ENCODE assay signal across 1 cellular context in genomic region chr5:6378128-6379023, GRCh38.
A peak's percentile ranks its signal among the peaks of the same experiment; 100 is the strongest.
TF ChIP-seq lines count a peak whose summit lies in the region.

TSS of gene MED10 (minus strand) at chr5:6378547. CDS start at chr5:6378483, 64 bp downstream.

TF ChIP-seq in HepG2, 621 proteins besides CTCF, POLR2A, EP300 and RAD21 (continued from another document and continues in another):
- TF ChIP-seq, protein P1, sequence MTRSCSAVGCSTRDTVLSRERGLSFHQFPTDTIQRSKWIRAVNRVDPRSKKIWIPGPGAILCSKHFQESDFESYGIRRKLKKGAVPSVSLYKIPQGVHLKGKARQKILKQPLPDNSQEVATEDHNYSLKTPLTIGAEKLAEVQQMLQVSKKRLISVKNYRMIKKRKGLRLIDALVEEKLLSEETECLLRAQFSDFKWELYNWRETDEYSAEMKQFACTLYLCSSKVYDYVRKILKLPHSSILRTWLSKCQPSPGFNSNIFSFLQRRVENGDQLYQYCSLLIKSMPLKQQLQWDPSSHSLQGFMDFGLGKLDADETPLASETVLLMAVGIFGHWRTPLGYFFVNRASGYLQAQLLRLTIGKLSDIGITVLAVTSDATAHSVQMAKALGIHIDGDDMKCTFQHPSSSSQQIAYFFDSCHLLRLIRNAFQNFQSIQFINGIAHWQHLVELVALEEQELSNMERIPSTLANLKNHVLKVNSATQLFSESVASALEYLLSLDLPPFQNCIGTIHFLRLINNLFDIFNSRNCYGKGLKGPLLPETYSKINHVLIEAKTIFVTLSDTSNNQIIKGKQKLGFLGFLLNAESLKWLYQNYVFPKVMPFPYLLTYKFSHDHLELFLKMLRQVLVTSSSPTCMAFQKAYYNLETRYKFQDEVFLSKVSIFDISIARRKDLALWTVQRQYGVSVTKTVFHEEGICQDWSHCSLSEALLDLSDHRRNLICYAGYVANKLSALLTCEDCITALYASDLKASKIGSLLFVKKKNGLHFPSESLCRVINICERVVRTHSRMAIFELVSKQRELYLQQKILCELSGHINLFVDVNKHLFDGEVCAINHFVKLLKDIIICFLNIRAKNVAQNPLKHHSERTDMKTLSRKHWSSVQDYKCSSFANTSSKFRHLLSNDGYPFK (CRISPR knock-in tag; IDR thresholded peaks at IDR 0.05; ENCODE audit: borderline replicate concordance): peak; percentile 66; the same call in 1 of the 2 replicates
- no peak for TF ChIP-seq POLR2AphosphoS2 (IDR thresholded peaks at IDR 0.05; ENCODE audit: low read depth, low read length)
- TF ChIP-seq ZFX (CRISPR knock-in tag; IDR thresholded peaks at IDR 0.05; ENCODE audit: low read depth): peak; percentile 85
- 0 out of 2 replicates have a peak, but pooled peaks have one; percentile 47 for TF ChIP-seq SAFB2 (CRISPR knock-in tag; IDR thresholded peaks at IDR 0.05; ENCODE audit: borderline replicate concordance, low read depth)
- TF ChIP-seq, protein P2, sequence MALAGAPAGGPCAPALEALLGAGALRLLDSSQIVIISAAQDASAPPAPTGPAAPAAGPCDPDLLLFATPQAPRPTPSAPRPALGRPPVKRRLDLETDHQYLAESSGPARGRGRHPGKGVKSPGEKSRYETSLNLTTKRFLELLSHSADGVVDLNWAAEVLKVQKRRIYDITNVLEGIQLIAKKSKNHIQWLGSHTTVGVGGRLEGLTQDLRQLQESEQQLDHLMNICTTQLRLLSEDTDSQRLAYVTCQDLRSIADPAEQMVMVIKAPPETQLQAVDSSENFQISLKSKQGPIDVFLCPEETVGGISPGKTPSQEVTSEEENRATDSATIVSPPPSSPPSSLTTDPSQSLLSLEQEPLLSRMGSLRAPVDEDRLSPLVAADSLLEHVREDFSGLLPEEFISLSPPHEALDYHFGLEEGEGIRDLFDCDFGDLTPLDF (CRISPR knock-in tag; IDR thresholded peaks at IDR 0.05): peak; percentile 62
- TF ChIP-seq, protein P3, sequence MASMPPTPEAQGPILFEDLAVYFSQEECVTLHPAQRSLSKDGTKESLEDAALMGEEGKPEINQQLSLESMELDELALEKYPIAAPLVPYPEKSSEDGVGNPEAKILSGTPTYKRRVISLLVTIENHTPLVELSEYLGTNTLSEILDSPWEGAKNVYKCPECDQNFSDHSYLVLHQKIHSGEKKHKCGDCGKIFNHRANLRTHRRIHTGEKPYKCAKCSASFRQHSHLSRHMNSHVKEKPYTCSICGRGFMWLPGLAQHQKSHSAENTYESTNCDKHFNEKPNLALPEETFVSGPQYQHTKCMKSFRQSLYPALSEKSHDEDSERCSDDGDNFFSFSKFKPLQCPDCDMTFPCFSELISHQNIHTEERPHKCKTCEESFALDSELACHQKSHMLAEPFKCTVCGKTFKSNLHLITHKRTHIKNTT (CRISPR knock-in tag; IDR thresholded peaks at IDR 0.05): no peak
- peak; percentile 41 for TF ChIP-seq ERF (CRISPR knock-in tag; IDR thresholded peaks at IDR 0.05)
- peak; percentile 98 for TF ChIP-seq ZNF20 (CRISPR knock-in tag; IDR thresholded peaks at IDR 0.05)
- TF ChIP-seq ZNF775 (CRISPR knock-in tag; IDR thresholded peaks at IDR 0.05; ENCODE audit: borderline replicate concordance): no peak
- TF ChIP-seq, protein P4, sequence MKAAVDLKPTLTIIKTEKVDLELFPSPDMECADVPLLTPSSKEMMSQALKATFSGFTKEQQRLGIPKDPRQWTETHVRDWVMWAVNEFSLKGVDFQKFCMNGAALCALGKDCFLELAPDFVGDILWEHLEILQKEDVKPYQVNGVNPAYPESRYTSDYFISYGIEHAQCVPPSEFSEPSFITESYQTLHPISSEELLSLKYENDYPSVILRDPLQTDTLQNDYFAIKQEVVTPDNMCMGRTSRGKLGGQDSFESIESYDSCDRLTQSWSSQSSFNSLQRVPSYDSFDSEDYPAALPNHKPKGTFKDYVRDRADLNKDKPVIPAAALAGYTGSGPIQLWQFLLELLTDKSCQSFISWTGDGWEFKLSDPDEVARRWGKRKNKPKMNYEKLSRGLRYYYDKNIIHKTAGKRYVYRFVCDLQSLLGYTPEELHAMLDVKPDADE (CRISPR knock-in tag; IDR thresholded peaks at IDR 0.05): no peak
- no peak for TF ChIP-seq JDP2 (CRISPR knock-in tag; IDR thresholded peaks at IDR 0.05; ENCODE audit: borderline replicate concordance)
- TF ChIP-seq KLF16 (CRISPR knock-in tag; IDR thresholded peaks at IDR 0.05): peak in 1 of 2 experiments; percentile 58; a peak in 1 of 4 replicates
- TF ChIP-seq, protein P5, sequence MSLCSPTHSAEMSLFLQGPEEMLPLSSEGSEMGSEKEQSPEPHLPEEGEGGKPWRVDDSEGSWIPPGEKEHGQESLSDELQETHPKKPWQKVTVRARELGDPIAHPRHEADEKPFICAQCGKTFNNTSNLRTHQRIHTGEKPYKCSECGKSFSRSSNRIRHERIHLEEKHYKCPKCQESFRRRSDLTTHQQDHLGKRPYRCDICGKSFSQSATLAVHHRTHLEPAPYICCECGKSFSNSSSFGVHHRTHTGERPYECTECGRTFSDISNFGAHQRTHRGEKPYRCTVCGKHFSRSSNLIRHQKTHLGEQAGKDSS (CRISPR knock-in tag; IDR thresholded peaks at IDR 0.05; ENCODE audit: borderline replicate concordance, low read depth): peak; percentile 30; the same call in 1 of the 2 replicates
- 0 out of 2 replicates have a peak, but pooled peaks have one; percentile 13 for TF ChIP-seq HDAC2 (CRISPR knock-in tag; IDR thresholded peaks at IDR 0.05)
- no peak for TF ChIP-seq ZNF577 (CRISPR knock-in tag; IDR thresholded peaks at IDR 0.05; ENCODE audit: borderline replicate concordance, low read depth)
- peak; percentile 45 for TF ChIP-seq HCFC1 (IDR thresholded peaks at IDR 0.05; ENCODE audit: low read depth, low read length)
- TF ChIP-seq ZBTB21 (CRISPR knock-in tag; IDR thresholded peaks at IDR 0.05): 0 out of 2 replicates have a peak, but pooled peaks have one; percentile 13
- TF ChIP-seq FOXO4 (CRISPR knock-in tag; conservative IDR thresholded peaks at IDR 0.05): no peak
- TF ChIP-seq DMAP1 (CRISPR knock-in tag; IDR thresholded peaks at IDR 0.05): peak; percentile 77
- 0 out of 2 replicates have a peak, but pooled peaks have one; percentile 48 for TF ChIP-seq AHDC1 (CRISPR knock-in tag; IDR thresholded peaks at IDR 0.05; ENCODE audit: borderline replicate concordance)
- peak; percentile 52; the same call in 1 of the 2 replicates for TF ChIP-seq ARHGAP35 (CRISPR knock-in tag; IDR thresholded peaks at IDR 0.05; ENCODE audit: borderline replicate concordance)
- peak; percentile 66; the same call in 1 of the 2 replicates for TF ChIP-seq ZNF563 (CRISPR knock-in tag; IDR thresholded peaks at IDR 0.05)
- peak; percentile 63 for TF ChIP-seq AGO2 (optimal IDR thresholded peaks at IDR 0.05; ENCODE audit: low read depth, low read length)
- TF ChIP-seq MXI1 (IDR thresholded peaks at IDR 0.05; ENCODE audit: borderline replicate concordance, low read depth, low read length): peak; percentile 95; the same call in 2 of the 3 replicates
- TF ChIP-seq ZBTB7A (CRISPR knock-in tag; IDR thresholded peaks at IDR 0.05): 0 out of 2 replicates have a peak, but pooled peaks have one; percentile 38
- no peak for TF ChIP-seq MIXL1 (CRISPR knock-in tag; IDR thresholded peaks at IDR 0.05)
- peak; percentile 63; the same call in 1 of the 2 replicates for TF ChIP-seq SALL2 (CRISPR knock-in tag; IDR thresholded peaks at IDR 0.05)
- no peak for TF ChIP-seq ZNF121 (CRISPR knock-in tag; IDR thresholded peaks at IDR 0.05)
- no peak for TF ChIP-seq TCF7 (IDR thresholded peaks at IDR 0.05; ENCODE audit: low read depth)
- peak; percentile 57 for TF ChIP-seq ZBTB25 (CRISPR knock-in tag; IDR thresholded peaks at IDR 0.05)
- TF ChIP-seq, protein P6, sequence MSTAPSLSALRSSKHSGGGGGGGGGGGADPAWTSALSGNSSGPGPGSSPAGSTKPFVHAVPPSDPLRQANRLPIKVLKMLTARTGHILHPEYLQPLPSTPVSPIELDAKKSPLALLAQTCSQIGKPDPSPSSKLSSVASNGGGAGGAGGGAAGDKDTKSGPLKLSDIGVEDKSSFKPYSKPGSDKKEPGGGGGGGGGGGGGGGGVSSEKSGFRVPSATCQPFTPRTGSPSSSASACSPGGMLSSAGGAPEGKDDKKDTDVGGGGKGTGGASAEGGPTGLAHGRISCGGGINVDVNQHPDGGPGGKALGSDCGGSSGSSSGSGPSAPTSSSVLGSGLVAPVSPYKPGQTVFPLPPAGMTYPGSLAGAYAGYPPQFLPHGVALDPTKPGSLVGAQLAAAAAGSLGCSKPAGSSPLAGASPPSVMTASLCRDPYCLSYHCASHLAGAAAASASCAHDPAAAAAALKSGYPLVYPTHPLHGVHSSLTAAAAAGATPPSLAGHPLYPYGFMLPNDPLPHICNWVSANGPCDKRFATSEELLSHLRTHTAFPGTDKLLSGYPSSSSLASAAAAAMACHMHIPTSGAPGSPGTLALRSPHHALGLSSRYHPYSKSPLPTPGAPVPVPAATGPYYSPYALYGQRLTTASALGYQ (CRISPR knock-in tag; IDR thresholded peaks at IDR 0.05): no peak
- TF ChIP-seq CREB1 (IDR thresholded peaks at IDR 0.05): peak; percentile 26; the same call in 1 of the 2 replicates
- TF ChIP-seq CREB1 (CRISPR knock-in tag; IDR thresholded peaks at IDR 0.05): peak; percentile 18; the same call in 1 of the 2 replicates
- TF ChIP-seq ZNF281 (CRISPR knock-in tag; IDR thresholded peaks at IDR 0.05; ENCODE audit: borderline replicate concordance): peak; percentile 51; the same call in 1 of the 2 replicates
- TF ChIP-seq SP4 (CRISPR knock-in tag; IDR thresholded peaks at IDR 0.05): peak; percentile 51
- peak; percentile 22; the same call in 1 of the 2 replicates for TF ChIP-seq NFYB (CRISPR knock-in tag; IDR thresholded peaks at IDR 0.05)
- TF ChIP-seq FOXO1 (CRISPR knock-in tag; IDR thresholded peaks at IDR 0.05): 0 out of 2 replicates have a peak, but pooled peaks have one; percentile 24
- TF ChIP-seq ZSCAN30 (CRISPR knock-in tag; IDR thresholded peaks at IDR 0.05): no peak
